13 cellular contexts compared by ENCODE assay signal in genomic region chr2:20796374-20796791, GRCh38. TPM values are rescaled to one million over a fixed set of nuclear protein-coding genes. Genes with fewer than 3 reads are reported as not detected.
DNase-seq lines count a peak whose midpoint lies in the region; ATAC-seq and TF ChIP-seq lines count a peak whose summit lies in the region.
"Had no signal": no experiment of that assay in that cellular context is flagged by ENCODE, and none has a peak within 500 bp of the region (broad histone marks: within the 10 kb centered on the region; RNA-seq: fewer than 3 reads in every experiment).

No MANE protein-coding gene starts in this region.

- TF ChIP-seq CTCF in C4-2B (conservative IDR thresholded peaks at IDR 0.05): no peak
- TF ChIP-seq CTCF in WTC11 (IDR thresholded peaks at IDR 0.05): no peak

- DNase-seq in WTC11 (ENCODE audit: low spot score) (no peak), left kidney (ENCODE audit: low read depth, low spot score) (peak; percentile 5), NCI-H2029 treated with DMSO at 0.1 percent for 48 hours (lab: John Stamatoyannopoulos, UW) (no peak)
- DNase-seq in activated naive CD8-positive, alpha-beta T cell treated with anti-CD3 and anti-CD28 coated beads, Interleukin-2, amount 50 U/mL, for 24 hours: no peak
- no peak for DNase-seq in activated CD8-positive, alpha-beta memory T cell treated with anti-CD3 and anti-CD28 coated beads, Interleukin-2, amount 10 ng/mL, durations not matched to agents 7 days and 5 days
- DNase-seq: activated CD4-positive, alpha-beta T cell treated with anti-CD3 and anti-CD28 coated beads for 48 hours; BE2C had no signal

- H3K27ac ChIP-seq in C4-2B: peak overlapping the region; percentile 45; the same call in 1 of the 2 replicates
- H3K27ac ChIP-seq: esophagus muscularis mucosa had no signal

- no peaks in the 10 kb centered on the region for H3K27me3 Mint-ChIP-seq in WTC11 (ENCODE audit: low read depth)
- no peaks in the 10 kb centered on the region for H3K27me3 Mint-ChIP-seq in activated naive CD8-positive, alpha-beta T cell treated with anti-CD3 and anti-CD28 coated beads, Interleukin-2, amount 50 U/mL, for 24 hours
- H3K27me3 Mint-ChIP-seq in activated CD8-positive, alpha-beta memory T cell treated with anti-CD3 and anti-CD28 coated beads, Interleukin-2, amount 10 ng/mL, durations not matched to agents 7 days and 5 days: no peaks in the 10 kb centered on the region
- H3K27me3 Mint-ChIP-seq: stimulated activated naive CD8-positive, alpha-beta T cell treated with anti-CD3 and anti-CD28 coated beads, Interleukin-15, Interleukin-2, amounts not matched to agents 100 ng/mL and 50 ng/mL, for 24 hours had no signal

- ATAC-seq in HG02642 (IDR thresholded peaks at IDR 0.05; ENCODE audit: poor library complexity, unreplicated experiment) (peak; percentile 55), WTC11 (no peak; the same call in 1 of the 2 replicates), HG03135 (IDR thresholded peaks at IDR 0.05; ENCODE audit: unreplicated experiment) (no peak)
- no peak for ATAC-seq in activated naive CD8-positive, alpha-beta T cell treated with anti-CD3 and anti-CD28 coated beads, Interleukin-2, amount 50 U/mL, for 24 hours
- no peak for ATAC-seq in activated CD8-positive, alpha-beta memory T cell treated with anti-CD3 and anti-CD28 coated beads, Interleukin-2, amount 10 ng/mL, durations not matched to agents 7 days and 5 days
- ATAC-seq: GM23338 had no signal

- POLR2A ChIA-PET in WTC11 (lab: Charles Lee): no interaction called here

- peaks cover 21% of the 10 kb centered on the region for H3K4me1 Mint-ChIP-seq in WTC11
- H3K4me1 Mint-ChIP-seq in activated naive CD8-positive, alpha-beta T cell treated with anti-CD3 and anti-CD28 coated beads, Interleukin-2, amount 50 U/mL, for 24 hours: peaks cover 9% of the 10 kb centered on the region
- H3K4me1 Mint-ChIP-seq in activated CD8-positive, alpha-beta memory T cell treated with anti-CD3 and anti-CD28 coated beads, Interleukin-2, amount 10 ng/mL, durations not matched to agents 7 days and 5 days: peaks cover 10% of the 10 kb centered on the region

- 0 out of 2 replicates have a peak overlapping the region, but pooled peaks have one; percentile 4 for H3K27ac Mint-ChIP-seq in WTC11
- no peak overlapping the region for H3K27ac Mint-ChIP-seq in activated naive CD8-positive, alpha-beta T cell treated with anti-CD3 and anti-CD28 coated beads, Interleukin-2, amount 50 U/mL, for 24 hours
- no peak overlapping the region for H3K27ac Mint-ChIP-seq in activated CD8-positive, alpha-beta memory T cell treated with anti-CD3 and anti-CD28 coated beads, Interleukin-2, amount 10 ng/mL, durations not matched to agents 7 days and 5 days
- H3K27ac Mint-ChIP-seq: GM23338; stimulated activated naive CD8-positive, alpha-beta T cell treated with anti-CD3 and anti-CD28 coated beads, Interleukin-15, Interleukin-2, amounts not matched to agents 100 ng/mL and 50 ng/mL, for 24 hours had no signal

- H3K9me3 Mint-ChIP-seq in WTC11: peaks cover 18% of the 10 kb centered on the region
- H3K9me3 Mint-ChIP-seq in activated naive CD8-positive, alpha-beta T cell treated with anti-CD3 and anti-CD28 coated beads, Interleukin-2, amount 50 U/mL, for 24 hours: peaks cover 13% of the 10 kb centered on the region
- peaks cover 12% of the 10 kb centered on the region for H3K9me3 Mint-ChIP-seq in activated CD8-positive, alpha-beta memory T cell treated with anti-CD3 and anti-CD28 coated beads, Interleukin-2, amount 10 ng/mL, durations not matched to agents 7 days and 5 days (ENCODE audit: low read depth)

- peaks cover 25% of the 10 kb centered on the region for H3K36me3 Mint-ChIP-seq in WTC11
- H3K36me3 Mint-ChIP-seq in activated naive CD8-positive, alpha-beta T cell treated with anti-CD3 and anti-CD28 coated beads, Interleukin-2, amount 50 U/mL, for 24 hours (ENCODE audit: low read depth): peaks cover 52% of the 10 kb centered on the region
- H3K36me3 Mint-ChIP-seq in activated CD8-positive, alpha-beta memory T cell treated with anti-CD3 and anti-CD28 coated beads, Interleukin-2, amount 10 ng/mL, durations not matched to agents 7 days and 5 days: peaks cover 56% of the 10 kb centered on the region

- no peak overlapping the region for H3K4me3 Mint-ChIP-seq in WTC11
- H3K4me3 Mint-ChIP-seq in activated naive CD8-positive, alpha-beta T cell treated with anti-CD3 and anti-CD28 coated beads, Interleukin-2, amount 50 U/mL, for 24 hours: no peak overlapping the region
- H3K4me3 Mint-ChIP-seq in activated CD8-positive, alpha-beta memory T cell treated with anti-CD3 and anti-CD28 coated beads, Interleukin-2, amount 10 ng/mL, durations not matched to agents 7 days and 5 days: no peak overlapping the region
- H3K4me3 Mint-ChIP-seq: GM23338; stimulated activated naive CD8-positive, alpha-beta T cell treated with anti-CD3 and anti-CD28 coated beads, Interleukin-15, Interleukin-2, amounts not matched to agents 100 ng/mL and 50 ng/mL, for 24 hours had no signal

- CTCF ChIA-PET in WTC11 (lab: Charles Lee): interaction anchor here (0.8 to 1.6 kb wide), 2 partner anchors 15 to 135 kb away, joined by 3 to 5 read pairs; no protein-coding TSS in a partner anchor
- CTCF ChIA-PET in activated CD8-positive, alpha-beta memory T cell treated with anti-CD3 and anti-CD28 coated beads, Interleukin-2, amount 10 ng/mL, durations not matched to agents 7 days and 5 days (lab: Charles Lee): no interaction called here

TF ChIP-seq in WTC11, 78 proteins besides CTCF, POLR2A, EP300 and RAD21 (continues in another document):
- TF ChIP-seq RORB (CRISPR knock-in tag; IDR thresholded peaks at IDR 0.05) (no peak), NFYB (CRISPR knock-in tag; conservative IDR thresholded peaks at IDR 0.05; ENCODE audit: low read depth) (no peak), ZNF232 (CRISPR knock-in tag; IDR thresholded peaks at IDR 0.05) (no peak), PREB (CRISPR knock-in tag; IDR thresholded peaks at IDR 0.05; ENCODE audit: borderline replicate concordance) (no peak), CREM (CRISPR knock-in tag; IDR thresholded peaks at IDR 0.05) (no peak)
- TF ChIP-seq, protein P1, sequence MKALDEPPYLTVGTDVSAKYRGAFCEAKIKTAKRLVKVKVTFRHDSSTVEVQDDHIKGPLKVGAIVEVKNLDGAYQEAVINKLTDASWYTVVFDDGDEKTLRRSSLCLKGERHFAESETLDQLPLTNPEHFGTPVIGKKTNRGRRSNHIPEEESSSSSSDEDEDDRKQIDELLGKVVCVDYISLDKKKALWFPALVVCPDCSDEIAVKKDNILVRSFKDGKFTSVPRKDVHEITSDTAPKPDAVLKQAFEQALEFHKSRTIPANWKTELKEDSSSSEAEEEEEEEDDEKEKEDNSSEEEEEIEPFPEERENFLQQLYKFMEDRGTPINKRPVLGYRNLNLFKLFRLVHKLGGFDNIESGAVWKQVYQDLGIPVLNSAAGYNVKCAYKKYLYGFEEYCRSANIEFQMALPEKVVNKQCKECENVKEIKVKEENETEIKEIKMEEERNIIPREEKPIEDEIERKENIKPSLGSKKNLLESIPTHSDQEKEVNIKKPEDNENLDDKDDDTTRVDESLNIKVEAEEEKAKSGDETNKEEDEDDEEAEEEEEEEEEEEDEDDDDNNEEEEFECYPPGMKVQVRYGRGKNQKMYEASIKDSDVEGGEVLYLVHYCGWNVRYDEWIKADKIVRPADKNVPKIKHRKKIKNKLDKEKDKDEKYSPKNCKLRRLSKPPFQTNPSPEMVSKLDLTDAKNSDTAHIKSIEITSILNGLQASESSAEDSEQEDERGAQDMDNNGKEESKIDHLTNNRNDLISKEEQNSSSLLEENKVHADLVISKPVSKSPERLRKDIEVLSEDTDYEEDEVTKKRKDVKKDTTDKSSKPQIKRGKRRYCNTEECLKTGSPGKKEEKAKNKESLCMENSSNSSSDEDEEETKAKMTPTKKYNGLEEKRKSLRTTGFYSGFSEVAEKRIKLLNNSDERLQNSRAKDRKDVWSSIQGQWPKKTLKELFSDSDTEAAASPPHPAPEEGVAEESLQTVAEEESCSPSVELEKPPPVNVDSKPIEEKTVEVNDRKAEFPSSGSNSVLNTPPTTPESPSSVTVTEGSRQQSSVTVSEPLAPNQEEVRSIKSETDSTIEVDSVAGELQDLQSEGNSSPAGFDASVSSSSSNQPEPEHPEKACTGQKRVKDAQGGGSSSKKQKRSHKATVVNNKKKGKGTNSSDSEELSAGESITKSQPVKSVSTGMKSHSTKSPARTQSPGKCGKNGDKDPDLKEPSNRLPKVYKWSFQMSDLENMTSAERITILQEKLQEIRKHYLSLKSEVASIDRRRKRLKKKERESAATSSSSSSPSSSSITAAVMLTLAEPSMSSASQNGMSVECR (CRISPR knock-in tag; IDR thresholded peaks at IDR 0.05; ENCODE audit: borderline replicate concordance): no peak
- TF ChIP-seq, protein P2, sequence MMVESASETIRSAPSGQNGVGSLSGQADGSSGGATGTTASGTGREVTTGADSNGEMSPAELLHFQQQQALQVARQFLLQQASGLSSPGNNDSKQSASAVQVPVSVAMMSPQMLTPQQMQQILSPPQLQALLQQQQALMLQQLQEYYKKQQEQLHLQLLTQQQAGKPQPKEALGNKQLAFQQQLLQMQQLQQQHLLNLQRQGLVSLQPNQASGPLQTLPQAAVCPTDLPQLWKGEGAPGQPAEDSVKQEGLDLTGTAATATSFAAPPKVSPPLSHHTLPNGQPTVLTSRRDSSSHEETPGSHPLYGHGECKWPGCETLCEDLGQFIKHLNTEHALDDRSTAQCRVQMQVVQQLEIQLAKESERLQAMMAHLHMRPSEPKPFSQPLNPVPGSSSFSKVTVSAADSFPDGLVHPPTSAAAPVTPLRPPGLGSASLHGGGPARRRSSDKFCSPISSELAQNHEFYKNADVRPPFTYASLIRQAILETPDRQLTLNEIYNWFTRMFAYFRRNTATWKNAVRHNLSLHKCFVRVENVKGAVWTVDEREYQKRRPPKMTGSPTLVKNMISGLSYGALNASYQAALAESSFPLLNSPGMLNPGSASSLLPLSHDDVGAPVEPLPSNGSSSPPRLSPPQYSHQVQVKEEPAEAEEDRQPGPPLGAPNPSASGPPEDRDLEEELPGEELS (CRISPR knock-in tag; IDR thresholded peaks at IDR 0.05): no peak

RNA-seq across cellular contexts. Expression of gene LDAH, which starts 26.5 kb away (rescaled TPM):
- 16.1 to 20.5 TPM (median 17.7 TPM) in 3 replicates for total RNA-seq in WTC11 (2021)
- 10 to 100 TPM; 21.3 to 23.7 TPM for total RNA-seq in activated CD8-positive, alpha-beta memory T cell treated with anti-CD3 and anti-CD28 coated beads, Interleukin-2, amount 10 ng/mL, durations not matched to agents 7 days and 5 days
